1 cellular context compared by ENCODE assay signal in genomic region chr22:20015971-20016733, GRCh38.
TF ChIP-seq lines count a peak whose summit lies in the region.

No MANE protein-coding gene starts in this region.

TF ChIP-seq in HepG2, 621 proteins besides CTCF, POLR2A, EP300 and RAD21 (continued from another document and continues in another):
- TF ChIP-seq DBP (CRISPR knock-in tag; IDR thresholded peaks at IDR 0.05; ENCODE audit: not compliant biosample characterization) = no peak
- TF ChIP-seq CENPBD1 (CRISPR knock-in tag; IDR thresholded peaks at IDR 0.05; ENCODE audit: borderline replicate concordance, low read depth) = no peak
- TF ChIP-seq KAT8 (CRISPR knock-in tag; IDR thresholded peaks at IDR 0.05) = no peak
- peak; percentile 38; the same call in 1 of the 2 replicates for TF ChIP-seq GABPB1 (CRISPR knock-in tag; IDR thresholded peaks at IDR 0.05)
- TF ChIP-seq RNF2 (conservative IDR thresholded peaks at IDR 0.05; ENCODE audit: low read depth) = no peak
- TF ChIP-seq ZNF639 (CRISPR knock-in tag; conservative IDR thresholded peaks at IDR 0.05) = no peak
- no peak; the same call in 1 of the 2 replicates for TF ChIP-seq KDM2A (CRISPR knock-in tag; IDR thresholded peaks at IDR 0.05; ENCODE audit: borderline replicate concordance, low read depth)
- peak; percentile 48; the same call in 1 of the 2 replicates for TF ChIP-seq ZBED4 (CRISPR knock-in tag; IDR thresholded peaks at IDR 0.05; ENCODE audit: borderline replicate concordance)
- TF ChIP-seq JDP2 (CRISPR knock-in tag; IDR thresholded peaks at IDR 0.05; ENCODE audit: borderline replicate concordance) = no peak; the same call in 1 of the 2 replicates
- no peak for TF ChIP-seq YEATS2 (CRISPR knock-in tag; IDR thresholded peaks at IDR 0.05; ENCODE audit: borderline replicate concordance)
- TF ChIP-seq ZNF510 (CRISPR knock-in tag; IDR thresholded peaks at IDR 0.05; ENCODE audit: low read depth) = no peak
- TF ChIP-seq CSRNP2 (CRISPR knock-in tag; conservative IDR thresholded peaks at IDR 0.05; ENCODE audit: low read depth) = no peak
- no peak for TF ChIP-seq ZNF20 (CRISPR knock-in tag; IDR thresholded peaks at IDR 0.05)
- 0 out of 2 replicates have a peak, but pooled peaks have one; percentile 50 for TF ChIP-seq AKAP8 (CRISPR knock-in tag; IDR thresholded peaks at IDR 0.05)
- no peak for TF ChIP-seq XRCC5 (optimal IDR thresholded peaks at IDR 0.05; ENCODE audit: low read length)
- no peak for TF ChIP-seq SRSF9 (IDR thresholded peaks at IDR 0.05; ENCODE audit: borderline replicate concordance, insufficient read depth, low read depth, low read length, poor library complexity, severe bottlenecking)
- no peak for TF ChIP-seq ISX (CRISPR knock-in tag; conservative IDR thresholded peaks at IDR 0.05)
- TF ChIP-seq ZNF33B (CRISPR knock-in tag; IDR thresholded peaks at IDR 0.05) = no peak
- no peak for TF ChIP-seq ZNF235 (CRISPR knock-in tag; IDR thresholded peaks at IDR 0.05; ENCODE audit: borderline replicate concordance)
- no peak for TF ChIP-seq E2F1 (CRISPR knock-in tag; IDR thresholded peaks at IDR 0.05)
- no peak for TF ChIP-seq MAFF (IDR thresholded peaks at IDR 0.05; ENCODE audit: low read depth, low read length)
- TF ChIP-seq ZNF546 (CRISPR knock-in tag; conservative IDR thresholded peaks at IDR 0.05) = no peak
- peak; percentile 21 for TF ChIP-seq ASH2L (IDR thresholded peaks at IDR 0.05; ENCODE audit: insufficient read length, low read depth, low read length)
- no peak for TF ChIP-seq ELF3 (CRISPR knock-in tag; IDR thresholded peaks at IDR 0.05)
- no peak for TF ChIP-seq JUN (CRISPR knock-in tag; IDR thresholded peaks at IDR 0.05)
- no peak for TF ChIP-seq ZNF720 (CRISPR knock-in tag; IDR thresholded peaks at IDR 0.05)
- TF ChIP-seq ZSCAN29 (CRISPR knock-in tag; conservative IDR thresholded peaks at IDR 0.05) = no peak
- TF ChIP-seq ZNF670 (CRISPR knock-in tag; IDR thresholded peaks at IDR 0.05; ENCODE audit: borderline replicate concordance) = no peak
- 0 out of 2 replicates have a peak, but pooled peaks have one; percentile 9 for TF ChIP-seq ERF (CRISPR knock-in tag; IDR thresholded peaks at IDR 0.05)
- no peak for TF ChIP-seq ZNF878 (CRISPR knock-in tag; IDR thresholded peaks at IDR 0.05)
- TF ChIP-seq NR2F6 (IDR thresholded peaks at IDR 0.05) = no peak
- no peak for TF ChIP-seq NR2F6 (CRISPR knock-in tag; IDR thresholded peaks at IDR 0.05)
- TF ChIP-seq HOXD1 (CRISPR knock-in tag; IDR thresholded peaks at IDR 0.05) = 0 out of 2 replicates have a peak, but pooled peaks have one; percentile 19
- 0 out of 2 replicates have a peak, but pooled peaks have one; percentile 17 for TF ChIP-seq NFKB2 (CRISPR knock-in tag; IDR thresholded peaks at IDR 0.05; ENCODE audit: borderline replicate concordance)
- TF ChIP-seq EEA1 (CRISPR knock-in tag; IDR thresholded peaks at IDR 0.05; ENCODE audit: borderline replicate concordance) = peak; percentile 43; the same call in 1 of the 2 replicates
- 0 out of 2 replicates have a peak, but pooled peaks have one; percentile 37 for TF ChIP-seq ZNF160 (CRISPR knock-in tag; IDR thresholded peaks at IDR 0.05)
- TF ChIP-seq MED13 (CRISPR knock-in tag; IDR thresholded peaks at IDR 0.05) = peak; percentile 83
- no peak for TF ChIP-seq ZNF644 (CRISPR knock-in tag; IDR thresholded peaks at IDR 0.05; ENCODE audit: low read depth)
- TF ChIP-seq ZBTB38 (CRISPR knock-in tag; IDR thresholded peaks at IDR 0.05) = no peak
- TF ChIP-seq HOXA5 (CRISPR knock-in tag; IDR thresholded peaks at IDR 0.05) = peak; percentile 12
- TF ChIP-seq IRX3 (CRISPR knock-in tag; IDR thresholded peaks at IDR 0.05; ENCODE audit: borderline replicate concordance, low read depth) = no peak
- TF ChIP-seq NFAT5 (CRISPR knock-in tag; IDR thresholded peaks at IDR 0.05) = 0 out of 2 replicates have a peak, but pooled peaks have one; percentile 43
- no peak for TF ChIP-seq ZFP90 (CRISPR knock-in tag; IDR thresholded peaks at IDR 0.05; ENCODE audit: borderline replicate concordance)
- TF ChIP-seq NKX3-1 (CRISPR knock-in tag; IDR thresholded peaks at IDR 0.05) = peak; percentile 61; the same call in 1 of the 2 replicates
- no peak for TF ChIP-seq ATF1 (CRISPR knock-in tag; IDR thresholded peaks at IDR 0.05)
- TF ChIP-seq MLLT10 (CRISPR knock-in tag; IDR thresholded peaks at IDR 0.05) = no peak
- TF ChIP-seq DNMT3B (CRISPR knock-in tag; conservative IDR thresholded peaks at IDR 0.05) = no peak
- TF ChIP-seq ZFP1 (CRISPR knock-in tag; IDR thresholded peaks at IDR 0.05) = no peak
- no peak for TF ChIP-seq JUND (CRISPR knock-in tag; IDR thresholded peaks at IDR 0.05)
- no peak for TF ChIP-seq ZBTB2 (CRISPR knock-in tag; IDR thresholded peaks at IDR 0.05; ENCODE audit: low read depth)
- no peak for TF ChIP-seq ZFP91 (CRISPR knock-in tag; IDR thresholded peaks at IDR 0.05; ENCODE audit: borderline replicate concordance)
- no peak for TF ChIP-seq DR1 (CRISPR knock-in tag; IDR thresholded peaks at IDR 0.05)
- TF ChIP-seq FOXO1 (CRISPR knock-in tag; IDR thresholded peaks at IDR 0.05) = no peak
- no peak for TF ChIP-seq ZFP41 (CRISPR knock-in tag; IDR thresholded peaks at IDR 0.05; ENCODE audit: borderline replicate concordance)
- TF ChIP-seq CENPX (CRISPR knock-in tag; IDR thresholded peaks at IDR 0.05) = no peak
